ENCODE assay signal across 8 cellular contexts in the genomic region with DNA sequence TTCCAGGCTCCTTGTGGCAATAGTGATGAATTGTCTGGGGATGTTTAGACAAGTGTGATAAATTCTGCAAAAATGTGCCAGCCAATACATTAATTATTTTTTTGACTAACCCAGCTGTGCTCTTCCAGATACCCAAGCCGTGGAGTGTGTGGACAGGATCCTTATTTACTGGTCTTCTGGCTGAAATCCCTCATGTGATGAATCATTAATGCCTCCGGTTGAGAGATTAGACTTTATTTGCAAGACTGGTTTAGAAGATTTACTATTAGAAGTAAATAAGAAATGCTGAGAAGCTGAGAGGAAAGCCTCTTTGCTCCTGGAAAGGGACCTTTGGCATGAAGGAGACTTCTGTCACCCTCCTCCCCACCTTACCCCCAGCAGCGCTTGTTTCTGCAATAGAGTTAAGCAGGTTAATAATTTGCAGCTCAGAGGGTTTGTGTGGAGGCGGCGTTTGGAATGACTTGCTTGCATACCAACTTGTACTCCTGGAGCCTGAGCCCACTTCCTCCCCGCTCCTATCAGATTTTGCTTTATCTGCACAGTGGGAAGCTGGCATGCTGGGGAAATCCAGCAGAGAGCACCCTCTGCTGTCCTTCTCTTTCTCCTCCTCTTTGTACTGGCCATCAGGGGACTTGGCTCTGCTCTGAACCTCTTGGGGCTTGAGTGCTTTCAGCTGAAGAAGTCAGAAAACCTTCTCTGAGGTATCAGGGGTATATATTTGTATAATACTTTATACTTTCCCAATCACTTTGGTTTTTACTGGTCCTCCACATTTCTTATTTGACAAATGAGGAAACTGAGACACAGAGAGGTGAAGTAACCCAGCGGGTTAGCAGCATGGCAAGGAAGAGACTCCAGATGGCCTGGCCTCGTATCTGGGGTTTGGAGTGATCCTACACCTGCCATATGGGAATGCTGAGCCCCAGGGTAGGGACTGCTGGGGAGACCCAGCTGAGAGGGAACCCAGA. TPM values are rescaled to one million over a fixed set of nuclear protein-coding genes. Genes with fewer than 3 reads are reported as not detected.
DNase-seq lines count a peak whose midpoint lies in the region; ATAC-seq and TF ChIP-seq lines count a peak whose summit lies in the region.

No MANE protein-coding gene starts in this region.

- peak overlapping the region; percentile 36 for H3K27ac ChIP-seq in layer of hippocampus (ENCODE audit: low read depth, low read length)
- H3K27ac ChIP-seq in upper lobe of right lung: no peak overlapping the region
- H3K27ac ChIP-seq in suprapubic skin: no peak overlapping the region

- H3K27ac Mint-ChIP-seq in MCF 10A (ENCODE audit: low read depth, unreplicated experiment): no peak overlapping the region

- POLR2A ChIA-PET in MCF 10A (lab: Yijun Ruan, JAX): interaction anchor here (0.5 to 1.5 kb wide), 3 partner anchors 58 to 254 kb away, joined by 3 to 5 read pairs (median 4); no protein-coding TSS in a partner anchor

- no peaks in the 10 kb centered on the region for H3K27me3 Mint-ChIP-seq in MCF 10A (ENCODE audit: insufficient read depth, unreplicated experiment)

- 27% methylated on average over 8 of the region's 8 CpGs for WGBS in suprapubic skin

- TF ChIP-seq POLR2A in suprapubic skin (IDR thresholded peaks at IDR 0.05): no peak

- no peaks in the 10 kb centered on the region for H3K36me3 Mint-ChIP-seq in MCF 10A (ENCODE audit: insufficient read depth, unreplicated experiment)

- ATAC-seq in upper lobe of right lung (peak; percentile 96), HG03457 (IDR thresholded peaks at IDR 0.05; ENCODE audit: unreplicated experiment) (no peak)

- no peak for TF ChIP-seq EP300 in suprapubic skin (IDR thresholded peaks at IDR 0.05)

- H3K4me1 ChIP-seq in upper lobe of right lung: peaks cover 17% of the 10 kb centered on the region
- peaks cover 14% of the 10 kb centered on the region for H3K4me1 ChIP-seq in suprapubic skin

- no TSS peak for BruUV-seq in MCF 10A (replicated peaks; lab: Mats Ljungman, UMichigan)

- no peak overlapping the region for H3K4me3 Mint-ChIP-seq in MCF 10A (ENCODE audit: unreplicated experiment)

- no peak overlapping the region for H3K4me3 ChIP-seq in upper lobe of right lung
- no peak overlapping the region for H3K4me3 ChIP-seq in suprapubic skin

- H3K36me3 ChIP-seq in upper lobe of right lung (no peaks in the 10 kb centered on the region), suprapubic skin (no peaks in the 10 kb centered on the region)

- DNase-seq in NOMO-1 treated with DMSO at 0.1 percent for 48 hours (lab: John Stamatoyannopoulos, UW; ENCODE audit: unreplicated experiment): peak; percentile 14
- DNase-seq in NOMO-1 treated with dmso at 0.1 percent for 144 hours (lab: John Stamatoyannopoulos, UW; ENCODE audit: unreplicated experiment): no peak
- DNase-seq in NCI-H2107 (lab: John Stamatoyannopoulos, UW): peak; percentile 7
- peak; percentile 56 for DNase-seq in MCF 10A (ENCODE audit: unreplicated experiment)
- DNase-seq in upper lobe of right lung: peak; percentile 70
- no peak for DNase-seq in suprapubic skin (ENCODE audit: low spot score in 2 of 2)

- H3K4me1 Mint-ChIP-seq in MCF 10A (ENCODE audit: insufficient read depth, unreplicated experiment): peaks cover 26% of the 10 kb centered on the region

- TF ChIP-seq CTCF in MCF 10A (IDR thresholded peaks at IDR 0.05; ENCODE audit: unreplicated experiment): peak; percentile 45
- TF ChIP-seq CTCF in upper lobe of right lung (IDR thresholded peaks at IDR 0.05): peak; percentile 55
- peak in 1 of 2 donors; percentile 23 for TF ChIP-seq CTCF in suprapubic skin (IDR thresholded peaks at IDR 0.05)

- CTCF ChIA-PET in MCF 10A (lab: Yijun Ruan, JAX): interaction anchor here (0.5 to 2.0 kb wide), 15 partner anchors 10 to 664 kb away, joined by 3 to 13 read pairs (median 6); partner anchors contain the start of gene CAMKMT

- H3K9me3 ChIP-seq in upper lobe of right lung (no peaks in the 10 kb centered on the region), suprapubic skin (no peaks in the 10 kb centered on the region)

- no peaks in the 10 kb centered on the region for H3K9me3 Mint-ChIP-seq in MCF 10A (ENCODE audit: unreplicated experiment)

- H3K27me3 ChIP-seq in layer of hippocampus (ENCODE audit: control insufficient read depth, insufficient read depth, low read length): no peaks in the 10 kb centered on the region
- H3K27me3 ChIP-seq in upper lobe of right lung: no peaks in the 10 kb centered on the region
- no peaks in the 10 kb centered on the region for H3K27me3 ChIP-seq in suprapubic skin

- intact Hi-C loops in MCF 10A (cut with micrococcal nuclease) (loop anchor here (1.0 kb wide), 3 partner anchors 47 to 247 kb away; no protein-coding TSS in a partner anchor), upper lobe of right lung (cut with DNase I) (loop anchor here (5.0 kb wide), 1 partner anchor 414 kb away; no protein-coding TSS in a partner anchor)

RNA-seq across cellular contexts. Expression of gene SLC3A1, which starts 16.3 kb away (rescaled TPM):
- not detected in 2 replicates for total RNA-seq in MCF 10A (2022)
- 0.17 TPM for total RNA-seq in upper lobe of right lung
- total RNA-seq in suprapubic skin: 1 to 10 TPM in 1 of 4 donors, under 1 TPM in 2, not detected in 1; 0.34 to 2.6 (median 0.39) TPM

Comparison
In these comparisons a context has a peak if more than half of its experiments do, and no peak if none do; other contexts are left out.
1. DNase-seq: peak in NOMO-1 treated with DMSO at 0.1 percent for 48 hours (single experiment), NCI-H2107 (single experiment), MCF 10A (single experiment) and upper lobe of right lung (single experiment); none in NOMO-1 treated with dmso at 0.1 percent for 144 hours (single experiment) and suprapubic skin (0 of 2).